ENCODE assay signal across 27 cellular contexts in the genomic region with DNA sequence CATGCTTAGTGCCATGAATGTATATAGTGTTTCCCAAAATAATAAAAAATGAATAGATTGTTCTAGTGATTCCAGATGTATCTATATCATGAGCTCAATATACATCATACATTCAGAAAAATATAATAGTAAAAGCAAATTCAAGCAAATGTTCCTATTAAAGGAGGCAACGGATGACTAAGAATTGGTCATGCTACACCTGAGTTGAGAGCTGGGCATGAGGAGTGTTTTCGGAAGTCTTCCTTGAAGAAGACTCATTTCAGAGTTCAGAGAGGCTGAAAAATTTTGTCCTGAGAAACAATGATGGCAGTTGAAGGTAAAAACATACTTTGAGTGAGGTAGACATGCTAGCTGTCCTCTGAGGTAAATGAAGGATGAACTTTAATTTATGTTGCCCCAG.
DNase-seq lines count a peak whose midpoint lies in the region; FAIRE-seq and TF ChIP-seq lines count a peak whose summit lies in the region.
"Had no signal": no experiment of that assay in that cellular context is flagged by ENCODE, and none has a peak within 500 bp of the region (broad histone marks: within the 10 kb centered on the region; RNA-seq: fewer than 3 reads in every experiment).

No MANE protein-coding gene starts in this region.

- no peaks in the 10 kb centered on the region for H3K4me1 Mint-ChIP-seq in MCF 10A (ENCODE audit: insufficient read depth, unreplicated experiment)
- H3K4me1 Mint-ChIP-seq: CD14-positive monocyte; CD4-positive, alpha-beta memory T cell; CD8-positive, alpha-beta memory T cell had no signal

- no peak for FAIRE-seq in bronchial epithelial cell (lab: Jason Lieb, UNC)
- FAIRE-seq: GM12878, GM12892, GM18507 had no signal

- H3K4me1 ChIP-seq in mammary epithelial cell (ENCODE audit: insufficient read depth, low read length): no peaks in the 10 kb centered on the region
- H3K4me1 ChIP-seq: BE2C, BLaER1 had no signal

- no peak overlapping the region for H3K4me2 ChIP-seq in mammary epithelial cell (ENCODE audit: insufficient read depth, low read depth, low read length)
- H3K4me2 ChIP-seq: BLaER1 had no signal

- intact Hi-C loops in mammary epithelial cell (cut with micrococcal nuclease): no loop called here
- intact Hi-C loops in MCF 10A (cut with micrococcal nuclease): loop anchor here (10.0 kb wide), 1 partner anchor 438 kb away; no protein-coding TSS in a partner anchor

- no peak overlapping the region for H3K27ac ChIP-seq in mammary epithelial cell (ENCODE audit: insufficient read depth, low read depth, low read length)
- peak overlapping the region; percentile 20 for H3K27ac ChIP-seq in epithelial cell of prostate
- H3K27ac ChIP-seq: 22Rv1, BLaER1 had no signal

- no peak for TF ChIP-seq CTCF in mammary epithelial cell (conservative IDR thresholded peaks at IDR 0.05 in 1 of 2, IDR thresholded peaks at IDR 0.05 in 1 of 2; ENCODE audit: extremely low read depth in 1 of 2, insufficient read depth in 1 of 2, low read depth in 1 of 2, low read length in 2 of 2)
- no peak for TF ChIP-seq CTCF in MCF 10A (IDR thresholded peaks at IDR 0.05; ENCODE audit: unreplicated experiment)
- TF ChIP-seq CTCF in bronchial epithelial cell (IDR thresholded peaks at IDR 0.05; ENCODE audit: insufficient read depth, low read length, severe bottlenecking): no peak

- peaks cover 3% of the 10 kb centered on the region for H3K9me3 ChIP-seq in mammary epithelial cell (replicated peaks; ENCODE audit: insufficient read depth, low read length)
- H3K9me3 ChIP-seq: BE2C, BLaER1 had no signal

- H3K27ac Mint-ChIP-seq in MCF 10A (ENCODE audit: low read depth, unreplicated experiment): no peak overlapping the region
- H3K27ac Mint-ChIP-seq: CD14-positive monocyte; CD4-positive, alpha-beta memory T cell; CD4-positive, CD25-positive, alpha-beta regulatory T cell; CD8-positive, alpha-beta memory T cell had no signal

- CTCF ChIA-PET in mammary epithelial cell (lab: Charles Lee; ENCODE audit: low non-redundant PET) (no interaction called here), MCF 10A (lab: Yijun Ruan, JAX) (interaction anchor here (0.6 to 1.7 kb wide), 3 partner anchors 9 to 436 kb away, joined by 3 to 5 read pairs (median 4); no protein-coding TSS in a partner anchor)

- H3K4me3 ChIP-seq in mammary epithelial cell (replicated peaks in 1 of 3; ENCODE audit: insufficient read depth in 1 of 3, low read depth in 2 of 3, low read length in 3 of 3): no peak overlapping the region
- no peak overlapping the region for H3K4me3 ChIP-seq in bronchial epithelial cell (ENCODE audit: low read depth, low read length)
- H3K4me3 ChIP-seq: BLaER1, GM12878 had no signal

- H3K36me3 ChIP-seq in mammary epithelial cell (ENCODE audit: insufficient read depth, low read length) (no peaks in the 10 kb centered on the region), bronchial epithelial cell (ENCODE audit: control insufficient read depth, insufficient read depth, low read length) (no peaks in the 10 kb centered on the region)
- H3K36me3 ChIP-seq: BE2C, BLaER1 had no signal

- no peak overlapping the region for H3K4me3 Mint-ChIP-seq in MCF 10A (ENCODE audit: unreplicated experiment)
- H3K4me3 Mint-ChIP-seq: CD14-positive monocyte; CD4-positive, alpha-beta memory T cell; CD4-positive, CD25-positive, alpha-beta regulatory T cell; CD8-positive, alpha-beta memory T cell had no signal

- in situ Hi-C loops in mammary epithelial cell (cut with MboI; ENCODE audit: low sequenced_read_pairs in 2 of 2): no loop called here

- no peak overlapping the region for H3K9ac ChIP-seq in mammary epithelial cell (ENCODE audit: insufficient read depth, low read length)
- H3K9ac ChIP-seq: BLaER1 had no signal

- peaks cover 6% of the 10 kb centered on the region for H3K9me3 Mint-ChIP-seq in MCF 10A (ENCODE audit: unreplicated experiment)

- no peak overlapping the region for H2AFZ ChIP-seq in mammary epithelial cell (ENCODE audit: low read depth, low read length)

- DNase-seq in mammary epithelial cell (peak; percentile 17), MCF 10A (ENCODE audit: unreplicated experiment) (no peak), bronchial epithelial cell (ENCODE audit: low read depth) (peak; percentile 52), epithelial cell of prostate (ENCODE audit: low read depth, low spot score) (no peak), NCI-H82 treated with DMSO at 0.1 percent for 48 hours (lab: John Stamatoyannopoulos, UW; ENCODE audit: unreplicated experiment) (no peak), retina (no peak)
- DNase-seq in stimulated activated CD4-positive, alpha-beta T cell treated with anti-CD3 and anti-CD28 coated beads, Interleukin-15, amount 100 ng/mL, for 24 hours: no peak
- DNase-seq: ACHN; BE2C; C1 segment of cervical spinal cord; CD4-positive, alpha-beta memory T cell; CD4-positive, CD25-positive, alpha-beta regulatory T cell; CD8-positive, alpha-beta memory T cell; COR-L47; DMS 273 treated with DMSO at 0.1 percent for 48 hours; DMS153; DMS53; DMS79; DND-41; EL; GDM1 had no signal

- no peaks in the 10 kb centered on the region for H3K36me3 Mint-ChIP-seq in MCF 10A (ENCODE audit: insufficient read depth, unreplicated experiment)
- H3K36me3 Mint-ChIP-seq: CD14-positive monocyte; CD4-positive, alpha-beta memory T cell; CD4-positive, CD25-positive, alpha-beta regulatory T cell; CD8-positive, alpha-beta memory T cell had no signal

- H4K20me1 ChIP-seq in mammary epithelial cell (ENCODE audit: insufficient read depth, low read length): no peaks in the 10 kb centered on the region
- H4K20me1 ChIP-seq: BLaER1 had no signal

- POLR2A ChIA-PET in MCF 10A (lab: Yijun Ruan, JAX): no interaction called here

- H3K27me3 Mint-ChIP-seq in MCF 10A (ENCODE audit: insufficient read depth, unreplicated experiment): peaks cover 62% of the 10 kb centered on the region
- H3K27me3 Mint-ChIP-seq: CD4-positive, CD25-positive, alpha-beta regulatory T cell had no signal

- dilution Hi-C loops in mammary epithelial cell (cut with HindIII; ENCODE audit: low sequenced_read_pairs): no loop called here

- H3K79me2 ChIP-seq in mammary epithelial cell (ENCODE audit: insufficient read depth, low read length): no peaks in the 10 kb centered on the region

- BruUV-seq in mammary epithelial cell (replicated peaks; lab: Mats Ljungman, UMichigan) (no TSS peak), MCF 10A (replicated peaks; lab: Mats Ljungman, UMichigan) (no TSS peak)

- H3K27me3 ChIP-seq in mammary epithelial cell (ENCODE audit: insufficient read depth, low read length) (no peaks in the 10 kb centered on the region), bronchial epithelial cell (ENCODE audit: control insufficient read depth, insufficient read depth, low read length) (no peaks in the 10 kb centered on the region)
- H3K27me3 ChIP-seq: BE2C, BLaER1 had no signal

- 37% methylated on average over 2 of the region's 2 CpGs for WGBS in mammary epithelial cell (ENCODE audit: low coverage, missing lambda C conversion rate)

Comparison
In these comparisons a context has a peak if more than half of its experiments do, and no peak if none do; other contexts are left out.
1. DNase-seq: peak in mammary epithelial cell (single experiment) and bronchial epithelial cell (single experiment); none in MCF 10A (single experiment), epithelial cell of prostate (single experiment), stimulated activated CD4-positive, alpha-beta T cell treated with anti-CD3 and anti-CD28 coated beads, Interleukin-15, amount 100 ng/mL, for 24 hours (single experiment), NCI-H82 treated with DMSO at 0.1 percent for 48 hours (single experiment) and retina (single experiment).